In genomic region chr16:82882249-82882648, GRCh38 we compare ENCODE assay signal across 17 cellular contexts.
"Had no signal": no experiment of that assay in that cellular context is flagged by ENCODE, and none has a peak within 500 bp of the region (broad histone marks: within the 10 kb centered on the region; RNA-seq: fewer than 3 reads in every experiment).

No MANE protein-coding gene starts in this region.

- H3K4me1 Mint-ChIP-seq: activated CD4-positive, alpha-beta memory T cell treated with anti-CD3 and anti-CD28 coated beads, Interleukin-2, amount 10 ng/mL, durations not matched to agents 7 days and 5 days; activated CD8-positive, alpha-beta memory T cell treated with anti-CD3 and anti-CD28 coated beads, Interleukin-2, amount 10 ng/mL, durations not matched to agents 7 days and 5 days; activated naive CD8-positive, alpha-beta T cell treated with anti-CD3 and anti-CD28 coated beads for 36 hours; stimulated activated naive CD8-positive, alpha-beta T cell treated with anti-CD3 and anti-CD28 coated beads, Interleukin-15, amount 100 ng/mL, for 72 hours had no signal

- H3K4me3 ChIP-seq: cardiac muscle cell, lower lobe of right lung, suprapubic skin, vagina had no signal

- DNase-seq: activated CD4-positive, alpha-beta memory T cell treated with anti-CD3 and anti-CD28 coated beads, Interleukin-2, amount 10 ng/mL, durations not matched to agents 7 days and 5 days; activated CD4-positive, alpha-beta T cell treated with anti-CD3 and anti-CD28 coated beads for 48 hours; activated CD8-positive, alpha-beta memory T cell treated with anti-CD3 and anti-CD28 coated beads, Interleukin-2, amount 10 ng/mL, durations not matched to agents 7 days and 5 days; activated naive CD8-positive, alpha-beta T cell treated with anti-CD3 and anti-CD28 coated beads for 36 hours; amniotic stem cell; lower lobe of right lung; natural killer cell; stimulated activated naive CD8-positive, alpha-beta T cell treated with anti-CD3 and anti-CD28 coated beads, Interleukin-15, amount 100 ng/mL, for 72 hours; SW 1271; trophoblast cell had no signal

- H3K9me3 ChIP-seq: lower lobe of right lung, neutrophil, suprapubic skin, vagina had no signal

- H3K4me3 Mint-ChIP-seq: activated CD4-positive, alpha-beta memory T cell treated with anti-CD3 and anti-CD28 coated beads, Interleukin-2, amount 10 ng/mL, durations not matched to agents 7 days and 5 days; activated CD8-positive, alpha-beta memory T cell treated with anti-CD3 and anti-CD28 coated beads, Interleukin-2, amount 10 ng/mL, durations not matched to agents 7 days and 5 days; activated naive CD8-positive, alpha-beta T cell treated with anti-CD3 and anti-CD28 coated beads for 36 hours; natural killer cell; stimulated activated naive CD8-positive, alpha-beta T cell treated with anti-CD3 and anti-CD28 coated beads, Interleukin-15, amount 100 ng/mL, for 72 hours had no signal

- H3K27me3 Mint-ChIP-seq: activated CD8-positive, alpha-beta memory T cell treated with anti-CD3 and anti-CD28 coated beads, Interleukin-2, amount 10 ng/mL, durations not matched to agents 7 days and 5 days had no signal

- H3K36me3 Mint-ChIP-seq: activated CD8-positive, alpha-beta memory T cell treated with anti-CD3 and anti-CD28 coated beads, Interleukin-2, amount 10 ng/mL, durations not matched to agents 7 days and 5 days; activated naive CD8-positive, alpha-beta T cell treated with anti-CD3 and anti-CD28 coated beads for 36 hours; immature natural killer cell; natural killer cell had no signal

- H3K27ac ChIP-seq: cardiac muscle cell, lower lobe of right lung, neutrophil, suprapubic skin, vagina had no signal

- H3K4me1 ChIP-seq: lower lobe of right lung, suprapubic skin, vagina had no signal

- ATAC-seq: activated CD8-positive, alpha-beta memory T cell treated with anti-CD3 and anti-CD28 coated beads, Interleukin-2, amount 10 ng/mL, durations not matched to agents 7 days and 5 days; lower lobe of right lung; stimulated activated naive CD8-positive, alpha-beta T cell treated with anti-CD3 and anti-CD28 coated beads, Interleukin-15, amount 100 ng/mL, for 72 hours had no signal

- H3K27me3 ChIP-seq: cardiac muscle cell, neutrophil, suprapubic skin, vagina had no signal

- H3K27ac Mint-ChIP-seq: activated CD4-positive, alpha-beta memory T cell treated with anti-CD3 and anti-CD28 coated beads, Interleukin-2, amount 10 ng/mL, durations not matched to agents 7 days and 5 days; activated CD8-positive, alpha-beta memory T cell treated with anti-CD3 and anti-CD28 coated beads, Interleukin-2, amount 10 ng/mL, durations not matched to agents 7 days and 5 days; activated naive CD8-positive, alpha-beta T cell treated with anti-CD3 and anti-CD28 coated beads for 36 hours; stimulated activated naive CD8-positive, alpha-beta T cell treated with anti-CD3 and anti-CD28 coated beads, Interleukin-15, amount 100 ng/mL, for 72 hours had no signal

- FAIRE-seq: frontal cortex, TTC549 had no signal

- H3K9me3 Mint-ChIP-seq: activated CD4-positive, alpha-beta memory T cell treated with anti-CD3 and anti-CD28 coated beads, Interleukin-2, amount 10 ng/mL, durations not matched to agents 7 days and 5 days; activated naive CD8-positive, alpha-beta T cell treated with anti-CD3 and anti-CD28 coated beads for 36 hours had no signal

- H3K36me3 ChIP-seq: cardiac muscle cell, lower lobe of right lung, neutrophil, suprapubic skin, vagina had no signal
